In the genomic region with DNA sequence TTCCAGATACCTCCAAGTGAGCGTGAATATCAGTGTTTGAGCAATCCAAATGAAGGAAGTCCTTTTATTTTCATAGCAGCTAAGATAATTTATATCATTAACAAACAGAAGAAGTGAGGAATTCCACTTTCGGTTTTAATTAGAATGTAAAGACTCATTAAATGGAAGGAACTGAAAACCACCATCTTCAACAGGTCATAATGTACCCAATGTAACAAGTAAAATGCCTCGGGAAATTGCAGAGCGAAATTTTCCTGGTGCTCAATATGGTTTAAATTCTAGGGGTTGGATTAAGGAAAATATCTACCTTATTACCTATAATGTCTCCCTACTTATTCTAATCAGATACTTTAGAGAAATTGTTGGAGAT, we compare ENCODE assay signal across 12 cellular contexts. TPM values are rescaled to one million over a fixed set of nuclear protein-coding genes. Genes with fewer than 3 reads are reported as not detected.
DNase-seq lines count a peak whose midpoint lies in the region; ATAC-seq and TF ChIP-seq lines count a peak whose summit lies in the region.
"Had no signal": no experiment of that assay in that cellular context is flagged by ENCODE, and none has a peak within 500 bp of the region (broad histone marks: within the 10 kb centered on the region; RNA-seq: fewer than 3 reads in every experiment).

No MANE protein-coding gene starts in this region.

- no peak for TF ChIP-seq RAD21 in HCT116 (IDR thresholded peaks at IDR 0.05; ENCODE audit: low read depth)

- H2AFZ ChIP-seq in HCT116 (ENCODE audit: low read depth, low read length, poor library complexity, severe bottlenecking), result peak overlapping the region; percentile 74
- H2AFZ ChIP-seq: parathyroid adenoma had no signal

- no peak for ATAC-seq in HCT116
- ATAC-seq in activated B cell treated with CpG ODN at 0.5 μM for 24 hours (ENCODE audit: low read depth), result peak; percentile 14
- ATAC-seq in right lobe of liver, result no peak
- no peak for ATAC-seq in GM21360 (IDR thresholded peaks at IDR 0.05; ENCODE audit: unreplicated experiment)
- no peak for ATAC-seq in GM21723 (IDR thresholded peaks at IDR 0.05; ENCODE audit: unreplicated experiment)

- no peak for TF ChIP-seq POLR2A in HCT116 (IDR thresholded peaks at IDR 0.05; ENCODE audit: borderline replicate concordance, extremely low read depth, insufficient read depth, insufficient read length)
- TF ChIP-seq POLR2A in right lobe of liver (IDR thresholded peaks at IDR 0.05), result no peak

- no peaks in the 10 kb centered on the region for H3K27me3 ChIP-seq in BLaER1 treated with 17β-estradiol and CSF1 and Interleukin-3, amounts not matched to agents 10 nM and 100 nM
- H3K27me3 ChIP-seq in HCT116 (ENCODE audit: insufficient read depth, low read length) (no peaks in the 10 kb centered on the region), right lobe of liver (peaks cover 0 to 1% of the 10 kb centered on the region in 2 donors)

- H3K9me3 Mint-ChIP-seq in activated B cell treated with CpG ODN at 0.5 μM for 24 hours, result no peaks in the 10 kb centered on the region

- no TSS peak for BruUV-seq in HCT116 (replicated peaks; lab: Mats Ljungman, UMichigan)

- H3K4me1 Mint-ChIP-seq in activated B cell treated with CpG ODN at 0.5 μM for 24 hours, result peaks cover 20% of the 10 kb centered on the region

- H3K4me3 ChIP-seq in BLaER1 treated with 17β-estradiol and CSF1 and Interleukin-3, amounts not matched to agents 10 nM and 100 nM, result peak overlapping the region in 8 of 10 experiments; percentile 3 to 49 (median 28); a peak in 11 of 20 replicates
- H3K4me3 ChIP-seq in HCT116 (replicated peaks in 1 of 2; ENCODE audit: low read depth in 1 of 2, low read length in 2 of 2), result 0 out of 4 replicates have a peak overlapping the region, but pooled peaks of 1 of the 2 experiments have one; percentile 26
- H3K4me3 ChIP-seq in right lobe of liver, result no peak overlapping the region

- H3K27ac Mint-ChIP-seq in activated B cell treated with CpG ODN at 0.5 μM for 24 hours, result peak overlapping the region; percentile 72

- no peaks in the 10 kb centered on the region for H3K79me2 ChIP-seq in HCT116 (ENCODE audit: insufficient read depth, low read length)
- H3K79me2 ChIP-seq: parathyroid adenoma had no signal

- no peaks in the 10 kb centered on the region; a peak in 1 of 22 replicates for H3K9me3 ChIP-seq in BLaER1 treated with 17β-estradiol and CSF1 and Interleukin-3, amounts not matched to agents 10 nM and 100 nM (replicated peaks in 1 of 11)
- no peaks in the 10 kb centered on the region for H3K9me3 ChIP-seq in HCT116 (ENCODE audit: control insufficient read depth in 1 of 2, insufficient read depth in 1 of 2, low read depth in 1 of 2, low read length in 2 of 2)
- H3K9me3 ChIP-seq in right lobe of liver, result no peaks in the 10 kb centered on the region

- peaks cover 22 to 59% (median 42%) of the 10 kb centered on the region in 10 experiments for H3K4me1 ChIP-seq in BLaER1 treated with 17β-estradiol and CSF1 and Interleukin-3, amounts not matched to agents 10 nM and 100 nM
- H3K4me1 ChIP-seq in HCT116 (ENCODE audit: control insufficient read depth in 1 of 2, insufficient read depth in 2 of 2, low read length in 2 of 2) (peaks cover 2 to 28% of the 10 kb centered on the region in 2 experiments; a peak in 3 of 4 replicates), right lobe of liver (peaks cover 0 to 5% (median 0%) of the 10 kb centered on the region in 4 donors)
- H3K4me1 ChIP-seq: parathyroid adenoma had no signal

- CTCF ChIA-PET in HCT116 (lab: Charles Lee), result no interaction called here
- CTCF ChIA-PET in activated B cell treated with CpG ODN at 0.5 μM for 24 hours (lab: Charles Lee), result interaction anchor here (0.8 kb wide), 1 partner anchor 87 kb away, joined by 3 read pairs; no protein-coding TSS in a partner anchor

- peak overlapping the region; percentile 2 to 94 (median 89); a peak in 21 of 22 replicates for H3K27ac ChIP-seq in BLaER1 treated with 17β-estradiol and CSF1 and Interleukin-3, amounts not matched to agents 10 nM and 100 nM
- H3K27ac ChIP-seq in HCT116 (ENCODE audit: low read depth, low read length) (peak overlapping the region; percentile 38; the same call in 1 of the 2 replicates), right lobe of liver (peak overlapping the region in 2 of 3 donors; percentile 24 to 45)
- H3K27ac ChIP-seq: parathyroid adenoma had no signal

- RAD21 ChIA-PET in HCT116 (lab: Charles Lee; ENCODE audit: low non-redundant PET in 1 of 2, low total read pairs in 2 of 2, uncharacterized antibody in 2 of 2, unreplicated experiment in 2 of 2), result no interaction called here

- intact Hi-C loops in HCT116 (cut with micrococcal nuclease), result no loop called here
- intact Hi-C loops in activated B cell treated with CpG ODN at 0.5 μM for 24 hours (cut with micrococcal nuclease), result loop anchor here (1.0 kb wide), 1 partner anchor 34 kb away; the partner anchor contains the start of gene SLC9A7
- intact Hi-C loops in right lobe of liver (cut with DNase I), result no loop called here

- no peaks in the 10 kb centered on the region for H3K36me3 ChIP-seq in BLaER1 treated with 17β-estradiol and CSF1 and Interleukin-3, amounts not matched to agents 10 nM and 100 nM
- no peaks in the 10 kb centered on the region for H3K36me3 ChIP-seq in HCT116 (ENCODE audit: control insufficient read depth in 1 of 2, insufficient read depth in 2 of 2, low read length in 2 of 2)
- no peaks in the 10 kb centered on the region for H3K36me3 ChIP-seq in right lobe of liver

- no peaks in the 10 kb centered on the region for H3K36me3 Mint-ChIP-seq in activated B cell treated with CpG ODN at 0.5 μM for 24 hours (ENCODE audit: low read depth)

- no peaks in the 10 kb centered on the region for H4K20me1 ChIP-seq in BLaER1 treated with 17β-estradiol and CSF1 and Interleukin-3, amounts not matched to agents 10 nM and 100 nM
- H4K20me1 ChIP-seq in HCT116 (ENCODE audit: insufficient read depth), result no peaks in the 10 kb centered on the region

- no peak for TF ChIP-seq CTCF in HCT116 (IDR thresholded peaks at IDR 0.05 in 2 of 3, conservative IDR thresholded peaks at IDR 0.05 in 1 of 3; ENCODE audit: borderline replicate concordance in 1 of 3, insufficient read depth in 1 of 3, low read depth in 2 of 3, low read length in 2 of 3)
- TF ChIP-seq CTCF in activated B cell treated with CpG ODN at 0.5 μM for 24 hours (IDR thresholded peaks at IDR 0.05), result no peak
- TF ChIP-seq CTCF in right lobe of liver (IDR thresholded peaks at IDR 0.05), result no peak

- 44% methylated on average over 4 of the region's 4 CpGs for WGBS in right lobe of liver (ENCODE audit: insufficient coverage, low coverage, low lambda C conversion rate, missing lambda C conversion rate)

- POLR2A ChIA-PET in HCT116 (lab: Charles Lee), result no interaction called here
- POLR2A ChIA-PET in activated B cell treated with CpG ODN at 0.5 μM for 24 hours (lab: Charles Lee), result interaction anchor here (1.9 to 2.2 kb wide), 2 partner anchors 33 to 35 kb away, joined by 6 read pairs; partner anchors contain the start of gene SLC9A7

- H3K27me3 Mint-ChIP-seq in activated B cell treated with CpG ODN at 0.5 μM for 24 hours, result no peaks in the 10 kb centered on the region

- peak overlapping the region in 8 of 11 experiments; percentile 43 to 80 (median 75); a peak in 15 of 22 replicates for H3K9ac ChIP-seq in BLaER1 treated with 17β-estradiol and CSF1 and Interleukin-3, amounts not matched to agents 10 nM and 100 nM
- H3K9ac ChIP-seq in HCT116 (ENCODE audit: low read length), result peak overlapping the region; percentile 27; the same call in 1 of the 2 replicates
- H3K9ac ChIP-seq: parathyroid adenoma had no signal

- H3K4me2 ChIP-seq in BLaER1 treated with 17β-estradiol and CSF1 and Interleukin-3, amounts not matched to agents 10 nM and 100 nM, result peak overlapping the region; percentile 75 to 94 (median 82)
- H3K4me2 ChIP-seq in HCT116 (ENCODE audit: low read length), result peak overlapping the region; percentile 65

- DNase-seq in HCT116 (ENCODE audit: low read depth, low spot score) (no peak), activated B cell treated with CpG ODN at 0.5 μM for 24 hours (no peak), right lobe of liver (no peak), cerebellar nuclear complex (lab: John Stamatoyannopoulos, UW) (no peak)
- no peak for DNase-seq in stimulated activated CD4-positive, alpha-beta T cell treated with anti-CD3 and anti-CD28 coated beads, Interleukin-2, amount 100 ng/mL, for 24 hours
- DNase-seq: activated naive CD4-positive, alpha-beta T cell; cortex of kidney; left cardiac atrium had no signal

- H3K9me2 ChIP-seq in HCT116 (ENCODE audit: insufficient read depth), result no peaks in the 10 kb centered on the region

- H3K4me3 Mint-ChIP-seq in activated B cell treated with CpG ODN at 0.5 μM for 24 hours, result peak overlapping the region; percentile 67

TF ChIP-seq in HCT116, 20 proteins besides CTCF, POLR2A, EP300 and RAD21 (continues in another document):
- TF ChIP-seq CBX3 (IDR thresholded peaks at IDR 0.05; ENCODE audit: low read depth) (no peak), SP1 (IDR thresholded peaks at IDR 0.05; ENCODE audit: low read depth) (no peak), TCF7L2 (IDR thresholded peaks at IDR 0.05; ENCODE audit: borderline replicate concordance, extremely low read depth, insufficient read depth, insufficient read length) (no peak), EGR1 (IDR thresholded peaks at IDR 0.05; ENCODE audit: low read depth) (no peak)
- TF ChIP-seq, protein P1, sequence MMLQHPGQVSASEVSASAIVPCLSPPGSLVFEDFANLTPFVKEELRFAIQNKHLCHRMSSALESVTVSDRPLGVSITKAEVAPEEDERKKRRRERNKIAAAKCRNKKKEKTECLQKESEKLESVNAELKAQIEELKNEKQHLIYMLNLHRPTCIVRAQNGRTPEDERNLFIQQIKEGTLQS (IDR thresholded peaks at IDR 0.05), result no peak

RNA-seq across cellular contexts. Expression of gene SLC9A7, which starts 33.9 kb away (rescaled TPM):
- total RNA-seq in HCT116 (2021; ENCODE audit: unreplicated experiment) (18.6 TPM), activated B cell treated with CpG ODN at 0.5 μM for 24 hours (44.5 and 55.1 TPM in 2 replicates), right lobe of liver (1 to 10 TPM; 5.7 to 9.0 (median 6.4) TPM)
- polyA plus RNA-seq in HCT116 (2012), result 12.9 and 14.4 TPM in 2 replicates

RNA-seq across cellular contexts. Expression of gene RP2, which starts 44.0 kb away (rescaled TPM):
- total RNA-seq in HCT116 (2021; ENCODE audit: unreplicated experiment) (5.7 TPM), activated B cell treated with CpG ODN at 0.5 μM for 24 hours (11.3 TPM in 2 replicates), right lobe of liver (1 to 10 TPM; 4.0 to 8.4 (median 6.4) TPM)
- polyA plus RNA-seq in HCT116 (2012), result 2.0 and 2.6 TPM in 2 replicates

Comparison
In these comparisons a context has a peak if more than half of its experiments do, and no peak if none do; other contexts are left out.
1. H3K27ac ChIP-seq: peak in every context shown above with its lines; median percentile 89 in BLaER1 treated with 17β-estradiol and CSF1 and Interleukin-3, amounts not matched to agents 10 nM and 100 nM; 38 in HCT116; 34 in right lobe of liver.
2. H3K4me3 ChIP-seq: peak in BLaER1 treated with 17β-estradiol and CSF1 and Interleukin-3, amounts not matched to agents 10 nM and 100 nM (8 of 10); none in right lobe of liver (0 of 3).